In the genomic region with DNA sequence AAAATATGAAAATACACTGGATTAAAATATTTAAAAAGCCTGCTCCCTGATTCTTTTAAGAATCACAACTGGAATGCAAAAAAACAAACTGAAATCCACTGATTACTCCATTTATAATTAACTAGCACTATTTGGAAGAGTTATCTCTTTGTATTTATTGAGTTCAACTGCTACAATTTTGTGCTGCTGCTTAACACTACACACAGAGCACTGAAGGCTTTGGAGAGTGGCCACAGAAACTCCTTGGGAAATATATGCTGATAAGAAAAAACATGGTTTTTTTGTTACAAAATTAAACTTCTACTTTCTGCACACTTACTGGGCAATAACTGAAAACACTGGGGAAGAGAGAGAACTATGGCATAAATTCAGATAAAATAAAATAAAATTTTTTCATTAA, we compare ENCODE assay signal across 21 cellular contexts. TPM values are rescaled to one million over a fixed set of nuclear protein-coding genes. Genes with fewer than 3 reads are reported as not detected.
DNase-seq lines count a peak whose midpoint lies in the region; ATAC-seq and TF ChIP-seq lines count a peak whose summit lies in the region.
"Had no signal": no experiment of that assay in that cellular context is flagged by ENCODE, and none has a peak within 500 bp of the region (broad histone marks: within the 10 kb centered on the region; RNA-seq: fewer than 3 reads in every experiment).

No MANE protein-coding gene starts in this region.

- POLR2A ChIA-PET in PC-3 (lab: Charles Lee; ENCODE audit: unreplicated experiment) = no interaction called here

- H3K4me3 ChIP-seq in left ventricle myocardium inferior (no peak overlapping the region), hepatocyte (no peak overlapping the region), suprapubic skin (no peak overlapping the region), PC-3 (ENCODE audit: low read length) (no peak overlapping the region)
- H3K4me3 ChIP-seq: GM12878, GM23248 had no signal

- peaks cover 6% of the 10 kb centered on the region for H3F3A ChIP-seq in PC-3 (ENCODE audit: low read length, unreplicated experiment)

- H3K27me3 ChIP-seq in left ventricle myocardium inferior (ENCODE audit: low read depth) (no peaks in the 10 kb centered on the region), hepatocyte (no peaks in the 10 kb centered on the region), suprapubic skin (no peaks in the 10 kb centered on the region), PC-3 (ENCODE audit: low read length) (no peaks in the 10 kb centered on the region)
- H3K27me3 ChIP-seq: BE2C had no signal

- DNase-seq in left ventricle myocardium inferior = no peak
- no peak for DNase-seq in cardiac septum (ENCODE audit: low spot score)
- peak; percentile 51 for DNase-seq in amniotic epithelial cell (ENCODE audit: low read depth)
- DNase-seq in hepatocyte (ENCODE audit: low spot score) = no peak
- DNase-seq in suprapubic skin (ENCODE audit: low spot score in 2 of 2) = no peak
- DNase-seq in PC-3 = no peak
- DNase-seq: ACHN; BE2C; C1 segment of cervical spinal cord; CD4-positive, CD25-positive, alpha-beta regulatory T cell; CD8-positive, alpha-beta memory T cell; COR-L47; DMS 273 treated with DMSO at 0.1 percent for 48 hours; DMS53; DND-41; EL; GM23248; HCEC 1CT had no signal

- CTCF ChIA-PET in PC-3 (lab: Charles Lee) = no interaction called here

- no peak overlapping the region for H3K9ac ChIP-seq in PC-3 (ENCODE audit: low read length)
- H3K9ac ChIP-seq: GM23248 had no signal

- no peaks in the 10 kb centered on the region for H3K36me3 ChIP-seq in left ventricle myocardium inferior
- H3K36me3 ChIP-seq in hepatocyte (replicated peaks; ENCODE audit: insufficient read depth, low read depth) = no peaks in the 10 kb centered on the region
- no peaks in the 10 kb centered on the region for H3K36me3 ChIP-seq in suprapubic skin
- H3K36me3 ChIP-seq in PC-3 (ENCODE audit: low read depth, low read length) = no peaks in the 10 kb centered on the region
- H3K36me3 ChIP-seq: BE2C had no signal

- H3K9me2 ChIP-seq in hepatocyte (replicated peaks; ENCODE audit: insufficient read depth) (no peaks in the 10 kb centered on the region), PC-3 (replicated peaks; ENCODE audit: low read length) (no peaks in the 10 kb centered on the region)

- ATAC-seq in PC-3 (no peak), HG03469 (IDR thresholded peaks at IDR 0.05; ENCODE audit: unreplicated experiment) (no peak)
- ATAC-seq: GM12878 had no signal

- H3K27ac ChIP-seq in left ventricle myocardium inferior (replicated peaks) = peak overlapping the region; percentile 37
- H3K27ac ChIP-seq in hepatocyte = no peak overlapping the region
- H3K27ac ChIP-seq in suprapubic skin = no peak overlapping the region
- no peak overlapping the region for H3K27ac ChIP-seq in PC-3 (ENCODE audit: low read length)
- H3K27ac ChIP-seq: GM23248, HL-60 had no signal

- TF ChIP-seq POLR2A in suprapubic skin (IDR thresholded peaks at IDR 0.05) = no peak

- H4K20me1 ChIP-seq in hepatocyte (ENCODE audit: insufficient read depth, poor library complexity, severe bottlenecking) (no peaks in the 10 kb centered on the region), PC-3 (ENCODE audit: low read length) (no peaks in the 10 kb centered on the region)

- H3K4me2 ChIP-seq in hepatocyte (peak overlapping the region; percentile 38), PC-3 (ENCODE audit: low read length) (no peak overlapping the region)

- TF ChIP-seq EP300 in suprapubic skin (IDR thresholded peaks at IDR 0.05) = no peak

- H2AFZ ChIP-seq in hepatocyte (no peak overlapping the region), PC-3 (ENCODE audit: low read length) (no peak overlapping the region)
- H2AFZ ChIP-seq: GM23248 had no signal

- peaks cover 41% of the 10 kb centered on the region for H3K4me1 ChIP-seq in left ventricle myocardium inferior
- peaks cover 12% of the 10 kb centered on the region for H3K4me1 ChIP-seq in hepatocyte (ENCODE audit: insufficient read depth)
- peaks cover 17% of the 10 kb centered on the region for H3K4me1 ChIP-seq in suprapubic skin
- peaks cover 50% of the 10 kb centered on the region for H3K4me1 ChIP-seq in PC-3 (ENCODE audit: insufficient read depth, low read length)
- H3K4me1 ChIP-seq: BE2C had no signal

- H3K79me2 ChIP-seq in hepatocyte (no peaks in the 10 kb centered on the region), PC-3 (ENCODE audit: low read length) (no peaks in the 10 kb centered on the region)

- no peaks in the 10 kb centered on the region for H3K9me3 ChIP-seq in left ventricle myocardium inferior (replicated peaks)
- H3K9me3 ChIP-seq in hepatocyte (ENCODE audit: low read depth) = no peaks in the 10 kb centered on the region
- H3K9me3 ChIP-seq in suprapubic skin = no peaks in the 10 kb centered on the region
- H3K9me3 ChIP-seq in PC-3 (ENCODE audit: low read length) = no peaks in the 10 kb centered on the region
- H3K9me3 ChIP-seq: BE2C had no signal

- intact Hi-C loops in left ventricle myocardium inferior (cut with micrococcal nuclease) = no loop called here
- intact Hi-C loops in cardiac septum (cut with DNase I) = no loop called here
- intact Hi-C loops in PC-3 (cut with micrococcal nuclease) = no loop called here

- no TSS peak for BruUV-seq in PC-3 (replicated peaks; lab: Mats Ljungman, UMichigan)

- no peak for TF ChIP-seq CTCF in left ventricle myocardium inferior (IDR thresholded peaks at IDR 0.05; ENCODE audit: borderline replicate concordance)
- TF ChIP-seq CTCF in hepatocyte (IDR thresholded peaks at IDR 0.05; ENCODE audit: poor library complexity) = no peak
- no peak for TF ChIP-seq CTCF in suprapubic skin (IDR thresholded peaks at IDR 0.05)
- TF ChIP-seq CTCF in PC-3 (conservative IDR thresholded peaks at IDR 0.05; ENCODE audit: low read depth, low read length) = no peak

RNA-seq across cellular contexts. Expression of a gene that starts 19.8 kb away (rescaled TPM):
- total RNA-seq in left ventricle myocardium inferior (63.2 TPM), cardiac septum (99.3 TPM), hepatocyte (208 and 237 TPM in 2 replicates), suprapubic skin (100 to 1,000 TPM; 103 to 215 (median 137) TPM), PC-3 (2014; rRNA removed) (389 and 626 TPM in 2 replicates)
- 133 TPM in 2 replicates for polyA plus RNA-seq in hepatocyte
